ENCODE assay signal across 16 cellular contexts in genomic region chr6:30568245-30568644, GRCh38. TPM values are rescaled to one million over a fixed set of nuclear protein-coding genes. Genes with fewer than 3 reads are reported as not detected.
DNase-seq lines count a peak whose midpoint lies in the region; ATAC-seq and TF ChIP-seq lines count a peak whose summit lies in the region.
"Had no signal": no experiment of that assay in that cellular context is flagged by ENCODE, and none has a peak within 500 bp of the region (broad histone marks: within the 10 kb centered on the region; RNA-seq: fewer than 3 reads in every experiment).

No MANE protein-coding gene starts in this region.

- CTCF ChIA-PET in mammary epithelial cell (lab: Charles Lee; ENCODE audit: low non-redundant PET) = no interaction called here

- no peak for ATAC-seq in HG02642 (IDR thresholded peaks at IDR 0.05; ENCODE audit: poor library complexity, unreplicated experiment)
- ATAC-seq: gastrocnemius medialis, HepG2 had no signal

- H3K79me2 ChIP-seq in mammary epithelial cell (ENCODE audit: insufficient read depth, low read length) = peaks cover 20% of the 10 kb centered on the region

- H2AFZ ChIP-seq in mammary epithelial cell (ENCODE audit: low read depth, low read length) = no peak overlapping the region

- no peaks in the 10 kb centered on the region for H4K20me1 ChIP-seq in mammary epithelial cell (ENCODE audit: insufficient read depth, low read length)

- no TSS peak for BruUV-seq in mammary epithelial cell (replicated peaks; lab: Mats Ljungman, UMichigan)

- H3K9me3 Mint-ChIP-seq in activated T-cell treated with anti-CD3 and anti-CD28 coated beads, Interleukin-2, amount 50 U/mL, for 24 hours = no peaks in the 10 kb centered on the region
- H3K9me3 Mint-ChIP-seq in nephron (no peaks in the 10 kb centered on the region), type B pancreatic cell (no peaks in the 10 kb centered on the region)

- H3K36me3 Mint-ChIP-seq in activated T-cell treated with anti-CD3 and anti-CD28 coated beads, Interleukin-2, amount 50 U/mL, for 24 hours (ENCODE audit: low read depth) = peaks cover 43% of the 10 kb centered on the region
- peaks cover 9% of the 10 kb centered on the region for H3K36me3 Mint-ChIP-seq in nephron (ENCODE audit: low read depth)
- H3K36me3 Mint-ChIP-seq in type B pancreatic cell = no peaks in the 10 kb centered on the region

- H3K27ac Mint-ChIP-seq in activated T-cell treated with anti-CD3 and anti-CD28 coated beads, Interleukin-2, amount 50 U/mL, for 24 hours = peak overlapping the region; percentile 62
- H3K27ac Mint-ChIP-seq in nephron = no peak overlapping the region
- no peak overlapping the region for H3K27ac Mint-ChIP-seq in type B pancreatic cell

- TF ChIP-seq CTCF in nephron (IDR thresholded peaks at IDR 0.05; ENCODE audit: unreplicated experiment in 3 of 3) (no peak), type B pancreatic cell (conservative IDR thresholded peaks at IDR 0.05) (no peak), mammary epithelial cell (conservative IDR thresholded peaks at IDR 0.05 in 1 of 2, IDR thresholded peaks at IDR 0.05 in 1 of 2; ENCODE audit: extremely low read depth in 1 of 2, insufficient read depth in 1 of 2, low read depth in 1 of 2, low read length in 2 of 2) (no peak)

- H3K4me1 Mint-ChIP-seq in activated T-cell treated with anti-CD3 and anti-CD28 coated beads, Interleukin-2, amount 50 U/mL, for 24 hours (ENCODE audit: low read depth) = peaks cover 54% of the 10 kb centered on the region
- H3K4me1 Mint-ChIP-seq in nephron (peaks cover 36% of the 10 kb centered on the region), type B pancreatic cell (ENCODE audit: unreplicated experiment) (peaks cover 27% of the 10 kb centered on the region)

- peak overlapping the region; percentile 9 for H3K4me3 Mint-ChIP-seq in activated T-cell treated with anti-CD3 and anti-CD28 coated beads, Interleukin-2, amount 50 U/mL, for 24 hours
- peak overlapping the region in 2 of 3 experiments; percentile 55 to 64 for H3K4me3 Mint-ChIP-seq in nephron
- H3K4me3 Mint-ChIP-seq in type B pancreatic cell = peak overlapping the region; percentile 30

- no peaks in the 10 kb centered on the region for H3K27me3 Mint-ChIP-seq in activated T-cell treated with anti-CD3 and anti-CD28 coated beads, Interleukin-2, amount 50 U/mL, for 24 hours
- H3K27me3 Mint-ChIP-seq in nephron (ENCODE audit: low read depth) = no peaks in the 10 kb centered on the region
- H3K27me3 Mint-ChIP-seq in type B pancreatic cell = peaks cover 4% of the 10 kb centered on the region

- intact Hi-C loops in mammary epithelial cell (cut with micrococcal nuclease) = no loop called here

- dilution Hi-C loops in mammary epithelial cell (cut with HindIII; ENCODE audit: low sequenced_read_pairs) = no loop called here

- no peak overlapping the region for H3K9ac ChIP-seq in mammary epithelial cell (ENCODE audit: insufficient read depth, low read length)
- H3K9ac ChIP-seq: BLaER1 had no signal

- peaks cover 3% of the 10 kb centered on the region for H3K36me3 ChIP-seq in mammary epithelial cell (ENCODE audit: insufficient read depth, low read length)

- no peak overlapping the region for H3K4me3 ChIP-seq in mammary epithelial cell (replicated peaks in 1 of 3; ENCODE audit: insufficient read depth in 1 of 3, low read depth in 2 of 3, low read length in 3 of 3)
- H3K4me3 ChIP-seq: BLaER1, gastrocnemius medialis, suprapubic skin had no signal

- no peak overlapping the region for H3K27ac ChIP-seq in mammary epithelial cell (ENCODE audit: insufficient read depth, low read depth, low read length)
- H3K27ac ChIP-seq: BLaER1, gastrocnemius medialis, suprapubic skin had no signal

- H3K27me3 ChIP-seq in mammary epithelial cell (ENCODE audit: insufficient read depth, low read length) = no peaks in the 10 kb centered on the region
- H3K27me3 ChIP-seq: BLaER1, gastrocnemius medialis, suprapubic skin had no signal

- H3K4me2 ChIP-seq in mammary epithelial cell (ENCODE audit: insufficient read depth, low read depth, low read length) = no peak overlapping the region
- H3K4me2 ChIP-seq: BLaER1 had no signal

- peaks cover 14% of the 10 kb centered on the region for H3K4me1 ChIP-seq in mammary epithelial cell (ENCODE audit: insufficient read depth, low read length)

- WGBS in mammary epithelial cell (ENCODE audit: low coverage, missing lambda C conversion rate) = 96% methylated on average over 2 of the region's 3 CpGs

- peak; percentile 66 for DNase-seq in stimulated activated naive CD4-positive, alpha-beta T cell treated with Interleukin-2 at 50 U/mL for 16 hours (lab: John Stamatoyannopoulos, UW)
- no peak for DNase-seq in stimulated activated naive CD4-positive, alpha-beta T cell (lab: John Stamatoyannopoulos, UW)
- DNase-seq in activated T-cell treated with anti-CD3 and anti-CD28 coated beads, Interleukin-2, amount 50 U/mL, for 24 hours = peak; percentile 49
- DNase-seq in type B pancreatic cell (ENCODE audit: extremely low spot score, unreplicated experiment) (no peak), mammary epithelial cell (no peak)
- DNase-seq in effector CD4-positive, alpha-beta T cell = no peak
- DNase-seq: gastrocnemius medialis, midbrain, NCI-H1105, NCI-H510A treated with DMSO at 0.1 percent for 48 hours, RPMI8226 had no signal

- no peaks in the 10 kb centered on the region for H3K9me3 ChIP-seq in mammary epithelial cell (replicated peaks; ENCODE audit: insufficient read depth, low read length)
- H3K9me3 ChIP-seq: BLaER1, gastrocnemius medialis, suprapubic skin had no signal

- in situ Hi-C loops in mammary epithelial cell (cut with MboI; ENCODE audit: low sequenced_read_pairs in 2 of 2) = no loop called here

RNA-seq across cellular contexts. Expression of gene ABCF1, which starts 3.0 kb away (rescaled TPM):
- total RNA-seq in type B pancreatic cell (ENCODE audit: low replicate concordance) = 64.2 and 69.2 TPM in 2 replicates
- total RNA-seq in mammary epithelial cell = 10 to 100 TPM; 31.8 to 59.8 TPM
- polyA plus RNA-seq in mammary epithelial cell = 45.1 TPM
- 91.1 TPM for polyA minus RNA-seq in mammary epithelial cell

RNA-seq across cellular contexts. Expression of gene PRR3, which starts 11.2 kb away (rescaled TPM):
- 10.7 and 32.5 TPM in 2 replicates for total RNA-seq in type B pancreatic cell (ENCODE audit: low replicate concordance)
- total RNA-seq in mammary epithelial cell = 10 to 100 TPM in 1 of 2 donors, 1 to 10 TPM in 1; 3.0 to 13.5 TPM
- polyA plus RNA-seq in mammary epithelial cell = 6.1 TPM
- polyA minus RNA-seq in mammary epithelial cell = 6.5 TPM

RNA-seq across cellular contexts. Expression of gene GNL1, which starts 12.0 kb away (rescaled TPM):
- total RNA-seq in type B pancreatic cell (ENCODE audit: low replicate concordance) (59.3 and 67.1 TPM in 2 replicates), mammary epithelial cell (10 to 100 TPM; 40.8 to 84.4 TPM)
- 32.0 TPM for polyA plus RNA-seq in mammary epithelial cell
- 61.9 TPM for polyA minus RNA-seq in mammary epithelial cell

RNA-seq across cellular contexts. Expression of gene PPP1R10, which starts 48.8 kb away (rescaled TPM):
- total RNA-seq in type B pancreatic cell (ENCODE audit: low replicate concordance) (84.3 and 116 TPM in 2 replicates), mammary epithelial cell (100 to 1,000 TPM in 1 of 2 donors, 10 to 100 TPM in 1; 60.7 to 124 TPM)
- polyA plus RNA-seq in mammary epithelial cell = 36.1 TPM
- polyA minus RNA-seq in mammary epithelial cell = 88.2 TPM

RNA-seq across cellular contexts. Expression of gene MRPS18B, which starts 49.4 kb away (rescaled TPM):
- total RNA-seq in type B pancreatic cell (ENCODE audit: low replicate concordance) = 39.8 and 45.3 TPM in 2 replicates
- total RNA-seq in mammary epithelial cell = 10 to 100 TPM; 57.5 to 68.8 TPM
- 87.0 TPM for polyA plus RNA-seq in mammary epithelial cell
- 85.1 TPM for polyA minus RNA-seq in mammary epithelial cell

Comparison
In these comparisons a context has a peak if more than half of its experiments do, and no peak if none do; other contexts are left out.
1. DNase-seq: peak in stimulated activated naive CD4-positive, alpha-beta T cell treated with Interleukin-2 at 50 U/mL for 16 hours (single experiment) and activated T-cell treated with anti-CD3 and anti-CD28 coated beads, Interleukin-2, amount 50 U/mL, for 24 hours (single experiment); none in stimulated activated naive CD4-positive, alpha-beta T cell (0 of 6), type B pancreatic cell (single experiment), mammary epithelial cell (single experiment) and effector CD4-positive, alpha-beta T cell (single experiment).
2. H3K4me3 Mint-ChIP-seq: peak in every context shown above with its lines; median percentile 60 in nephron; 30 in type B pancreatic cell; 9 in activated T-cell treated with anti-CD3 and anti-CD28 coated beads, Interleukin-2, amount 50 U/mL, for 24 hours.